31 cellular contexts compared by ENCODE assay signal in the genomic region with DNA sequence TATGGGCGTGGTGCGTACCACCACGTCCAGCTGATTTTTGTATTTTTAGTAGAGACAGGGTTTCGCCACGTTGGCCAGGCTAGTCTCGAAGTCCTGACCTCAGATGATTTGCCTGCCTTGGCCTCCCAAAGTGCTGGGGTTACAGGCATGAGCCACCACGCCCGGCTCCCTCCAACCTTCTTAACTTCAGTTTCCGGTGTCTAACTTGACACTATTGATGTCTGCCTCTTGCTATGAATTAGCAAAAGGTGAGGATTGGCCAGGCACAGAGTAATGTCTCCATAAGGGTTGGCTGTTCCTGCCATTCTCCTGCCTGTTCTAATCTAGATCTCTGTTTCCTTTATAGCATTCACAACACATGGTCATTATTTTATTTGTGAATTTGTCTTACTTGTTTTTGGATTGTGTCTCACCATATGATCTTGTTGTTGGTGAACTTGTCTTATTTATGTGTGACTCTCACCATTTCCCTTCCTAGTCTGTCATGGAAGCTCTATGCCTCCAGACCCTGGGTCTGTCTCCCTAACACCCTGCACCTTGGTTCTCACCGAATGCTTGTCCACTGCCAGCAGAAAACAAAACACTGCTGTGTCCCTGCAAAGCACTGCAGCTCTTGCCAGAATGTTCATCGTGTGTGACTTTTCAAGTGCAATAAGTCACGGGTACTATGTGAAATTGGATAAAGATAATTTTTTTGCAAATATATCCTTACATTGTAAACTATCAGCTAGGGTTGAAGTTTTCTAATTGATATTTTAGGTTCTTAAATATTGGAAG. TPM values are rescaled to one million over a fixed set of nuclear protein-coding genes. Genes with fewer than 3 reads are reported as not detected.
DNase-seq lines count a peak whose midpoint lies in the region; ATAC-seq, FAIRE-seq and TF ChIP-seq lines count a peak whose summit lies in the region.
"Had no signal": no experiment of that assay in that cellular context is flagged by ENCODE, and none has a peak within 500 bp of the region (broad histone marks: within the 10 kb centered on the region; RNA-seq: fewer than 3 reads in every experiment).

No MANE protein-coding gene starts in this region.

- in situ Hi-C loops in mammary epithelial cell (cut with MboI; ENCODE audit: low sequenced_read_pairs in 2 of 2), result no loop called here

- no peaks in the 10 kb centered on the region for H3K27me3 ChIP-seq in mammary epithelial cell (ENCODE audit: insufficient read depth, low read length)
- H3K27me3 ChIP-seq: body of pancreas, sigmoid colon had no signal

- H3K4me2 ChIP-seq in mammary epithelial cell (ENCODE audit: insufficient read depth, low read depth, low read length) (no peak overlapping the region), OCI-LY7 (ENCODE audit: low read length) (no peak overlapping the region)
- H3K4me2 ChIP-seq: PC-9 had no signal

- H3K9ac ChIP-seq in mammary epithelial cell (ENCODE audit: insufficient read depth, low read length), result no peak overlapping the region

- H3K36me3 ChIP-seq in mammary epithelial cell (ENCODE audit: insufficient read depth, low read length) (no peaks in the 10 kb centered on the region), OCI-LY7 (ENCODE audit: insufficient read depth, low read length) (peaks cover 48% of the 10 kb centered on the region)
- H3K36me3 ChIP-seq: sigmoid colon, thoracic aorta had no signal

- H3K4me3 Mint-ChIP-seq in MCF 10A (ENCODE audit: unreplicated experiment) (no peak overlapping the region), naive B cell (no peak overlapping the region)
- H3K4me3 Mint-ChIP-seq: activated naive CD8-positive, alpha-beta T cell treated with anti-CD3 and anti-CD28 coated beads, Interleukin-2, amount 50 U/mL, for 24 hours; activated T-cell treated with anti-CD3 and anti-CD28 coated beads, Interleukin-2, amount 50 U/mL, for 4 hours; neural crest cell; stimulated activated naive CD8-positive, alpha-beta T cell treated with anti-CD3 and anti-CD28 coated beads, Interleukin-15, Interleukin-2, amounts not matched to agents 100 ng/mL and 50 ng/mL, for 24 hours had no signal

- DNase-seq in MCF 10A (ENCODE audit: unreplicated experiment) (no peak), mammary epithelial cell (no peak), RCC 7860 (ENCODE audit: low spot score) (no peak), naive B cell (no peak), inferior parietal cortex (ENCODE audit: extremely low spot score) (no peak), epidermal melanocyte (ENCODE audit: insufficient read length, low spot score) (no peak), head of caudate nucleus (no peak), OCI-LY7 (ENCODE audit: low spot score) (no peak)
- DNase-seq: 8988T; activated CD4-positive, alpha-beta T cell treated with anti-CD3 and anti-CD28 coated beads, Interleukin-2, amount 50 U/mL, for 1 hour; activated gamma-delta T cell treated with Interleukin-2 at 50 U/mL for 16 hours; activated naive CD8-positive, alpha-beta T cell treated with anti-CD3 and anti-CD28 coated beads, Interleukin-2, amount 50 U/mL, for 24 hours; activated T-cell treated with anti-CD3 and anti-CD28 coated beads, Interleukin-2, amount 50 U/mL, for 4 hours; AML-193; body of pancreas; DMS53; GF-D8; NCI-H1436 treated with DMSO at 0.1 percent for 48 hours; NCI-H2107; PC-9; psoas muscle; SHP77 treated with DMSO at 0.1 percent for 48 hours; sigmoid colon; stimulated activated CD4-positive, alpha-beta T cell treated with anti-CD3 and anti-CD28 coated beads, Interleukin-15, amount 100 ng/mL, for 24 hours; SW 1271; T1000 had no signal

- peaks cover 6% of the 10 kb centered on the region for H3K36me3 Mint-ChIP-seq in MCF 10A (ENCODE audit: insufficient read depth, unreplicated experiment)
- peaks cover 0 to 7% of the 10 kb centered on the region in 2 donors for H3K36me3 Mint-ChIP-seq in naive B cell

- peaks cover 81% of the 10 kb centered on the region for H3K79me2 ChIP-seq in mammary epithelial cell (ENCODE audit: insufficient read depth, low read length)
- peaks cover 96% of the 10 kb centered on the region for H3K79me2 ChIP-seq in OCI-LY7 (ENCODE audit: insufficient read depth, low read depth, low read length)

- dilution Hi-C loops in mammary epithelial cell (cut with HindIII; ENCODE audit: low sequenced_read_pairs), result no loop called here

- H3K4me1 ChIP-seq in mammary epithelial cell (ENCODE audit: insufficient read depth, low read length) (peaks cover 20% of the 10 kb centered on the region), OCI-LY7 (ENCODE audit: insufficient read depth, low read length, poor library complexity, severe bottlenecking) (peaks cover 3% of the 10 kb centered on the region)
- H3K4me1 ChIP-seq: body of pancreas, psoas muscle, sigmoid colon had no signal

- H4K20me1 ChIP-seq in mammary epithelial cell (ENCODE audit: insufficient read depth, low read length) (no peaks in the 10 kb centered on the region), OCI-LY7 (ENCODE audit: insufficient read depth, low read length) (peaks cover 11% of the 10 kb centered on the region)

- H3K27me3 Mint-ChIP-seq in MCF 10A (ENCODE audit: insufficient read depth, unreplicated experiment), result no peaks in the 10 kb centered on the region
- no peaks in the 10 kb centered on the region for H3K27me3 Mint-ChIP-seq in naive B cell
- H3K27me3 Mint-ChIP-seq: activated naive CD8-positive, alpha-beta T cell treated with anti-CD3 and anti-CD28 coated beads, Interleukin-2, amount 50 U/mL, for 24 hours; stimulated activated naive CD8-positive, alpha-beta T cell treated with anti-CD3 and anti-CD28 coated beads, Interleukin-15, Interleukin-2, amounts not matched to agents 100 ng/mL and 50 ng/mL, for 24 hours had no signal

- 95% methylated on average over 12 of the region's 12 CpGs for WGBS in mammary epithelial cell (ENCODE audit: low coverage, missing lambda C conversion rate)

- no TSS peak for BruUV-seq in MCF 10A (replicated peaks; lab: Mats Ljungman, UMichigan)
- BruUV-seq in mammary epithelial cell (replicated peaks; lab: Mats Ljungman, UMichigan), result no TSS peak
- BruUV-seq in OCI-LY7 (replicated peaks; lab: Mats Ljungman, UMichigan), result no TSS peak

- CTCF ChIA-PET in MCF 10A (lab: Yijun Ruan, JAX), result interaction anchor here (1.2 kb wide), 1 partner anchor 11 kb away, joined by 4 read pairs; no protein-coding TSS in a partner anchor
- CTCF ChIA-PET in mammary epithelial cell (lab: Charles Lee; ENCODE audit: low non-redundant PET), result no interaction called here
- CTCF ChIA-PET in OCI-LY7 (lab: Charles Lee; ENCODE audit: unreplicated experiment), result no interaction called here

- POLR2A ChIA-PET in MCF 10A (lab: Yijun Ruan, JAX), result no interaction called here
- POLR2A ChIA-PET in OCI-LY7 (lab: Charles Lee), result interaction anchor here (0.7 kb wide), 1 partner anchor 50 kb away, joined by 3 read pairs; no protein-coding TSS in a partner anchor

- FAIRE-seq in RCC 7860 (lab: Jason Lieb, UNC), result peak; percentile 30
- FAIRE-seq: GM18507 had no signal

- H2AFZ ChIP-seq in mammary epithelial cell (ENCODE audit: low read depth, low read length), result no peak overlapping the region
- H2AFZ ChIP-seq in OCI-LY7 (ENCODE audit: low read length), result no peak overlapping the region
- H2AFZ ChIP-seq: PC-9 had no signal

- H3K27ac ChIP-seq in mammary epithelial cell (ENCODE audit: insufficient read depth, low read depth, low read length), result no peak overlapping the region
- H3K27ac ChIP-seq in OCI-LY7 (ENCODE audit: low read depth, low read length, poor library complexity, severe bottlenecking), result no peak overlapping the region
- H3K27ac ChIP-seq: body of pancreas, epithelial cell of prostate, PC-9, psoas muscle, sigmoid colon, thoracic aorta had no signal

- intact Hi-C loops in MCF 10A (cut with micrococcal nuclease), result no loop called here
- intact Hi-C loops in mammary epithelial cell (cut with micrococcal nuclease), result no loop called here
- intact Hi-C loops in head of caudate nucleus (cut with DNase I), result no loop called here
- intact Hi-C loops in OCI-LY7 (cut with micrococcal nuclease; ENCODE audit: unreplicated experiment), result no loop called here

- no peak overlapping the region for H3K4me3 ChIP-seq in mammary epithelial cell (replicated peaks in 1 of 3; ENCODE audit: insufficient read depth in 1 of 3, low read depth in 2 of 3, low read length in 3 of 3)
- H3K4me3 ChIP-seq in OCI-LY7 (ENCODE audit: low read depth, low read length, poor library complexity, severe bottlenecking), result no peak overlapping the region
- H3K4me3 ChIP-seq: body of pancreas, PC-9, psoas muscle, sigmoid colon, thoracic aorta had no signal

- H3K9me2 ChIP-seq in OCI-LY7 (ENCODE audit: insufficient read depth, low read length), result no peaks in the 10 kb centered on the region

- TF ChIP-seq CTCF in MCF 10A (IDR thresholded peaks at IDR 0.05; ENCODE audit: unreplicated experiment) (no peak), mammary epithelial cell (conservative IDR thresholded peaks at IDR 0.05 in 1 of 2, IDR thresholded peaks at IDR 0.05 in 1 of 2; ENCODE audit: extremely low read depth in 1 of 2, insufficient read depth in 1 of 2, low read depth in 1 of 2, low read length in 2 of 2) (no peak), OCI-LY7 (conservative IDR thresholded peaks at IDR 0.05; ENCODE audit: low read length) (no peak)

- H3K4me1 Mint-ChIP-seq in MCF 10A (ENCODE audit: insufficient read depth, unreplicated experiment) (peaks cover 22% of the 10 kb centered on the region), naive B cell (peaks cover 34 to 76% (median 56%) of the 10 kb centered on the region in 3 donors)
- H3K4me1 Mint-ChIP-seq: activated naive CD8-positive, alpha-beta T cell treated with anti-CD3 and anti-CD28 coated beads, Interleukin-2, amount 50 U/mL, for 24 hours had no signal

- no peaks in the 10 kb centered on the region for H3K9me3 ChIP-seq in mammary epithelial cell (replicated peaks; ENCODE audit: insufficient read depth, low read length)
- no peaks in the 10 kb centered on the region for H3K9me3 ChIP-seq in OCI-LY7 (ENCODE audit: low read length)
- H3K9me3 ChIP-seq: body of pancreas, psoas muscle, sigmoid colon, thoracic aorta had no signal

- H3K27ac Mint-ChIP-seq in MCF 10A (ENCODE audit: low read depth, unreplicated experiment) (peak overlapping the region; percentile 41), naive B cell (peak overlapping the region; percentile 6 to 80 (median 30))
- H3K27ac Mint-ChIP-seq: activated naive CD8-positive, alpha-beta T cell treated with anti-CD3 and anti-CD28 coated beads, Interleukin-2, amount 50 U/mL, for 24 hours; stimulated activated naive CD8-positive, alpha-beta T cell treated with anti-CD3 and anti-CD28 coated beads, Interleukin-15, Interleukin-2, amounts not matched to agents 100 ng/mL and 50 ng/mL, for 24 hours had no signal

- no peaks in the 10 kb centered on the region for H3K9me3 Mint-ChIP-seq in MCF 10A (ENCODE audit: unreplicated experiment)
- H3K9me3 Mint-ChIP-seq in naive B cell, result no peaks in the 10 kb centered on the region
- H3K9me3 Mint-ChIP-seq: activated naive CD8-positive, alpha-beta T cell treated with anti-CD3 and anti-CD28 coated beads, Interleukin-2, amount 50 U/mL, for 24 hours; neural crest cell had no signal

- no peak for ATAC-seq in naive B cell (ENCODE audit: low read depth in 2 of 2)
- ATAC-seq: activated naive CD8-positive, alpha-beta T cell treated with anti-CD3 and anti-CD28 coated beads, Interleukin-2, amount 50 U/mL, for 24 hours; activated T-cell treated with anti-CD3 and anti-CD28 coated beads, Interleukin-2, amount 50 U/mL, for 4 hours; body of pancreas; psoas muscle had no signal

RNA-seq across cellular contexts. Expression of a gene that starts 26.0 kb away (rescaled TPM):
- 76.3 and 84.5 TPM in 2 replicates for total RNA-seq in MCF 10A (2022)
- 10 to 100 TPM; 27.0 to 76.6 TPM for total RNA-seq in mammary epithelial cell
- polyA plus RNA-seq in mammary epithelial cell, result 60.4 TPM
- polyA minus RNA-seq in mammary epithelial cell, result 15.7 TPM
- polyA plus RNA-seq in naive B cell (ENCODE audit: low read depth in 6 of 6), result 100 to 1,000 TPM in 2 of 6 donors, 10 to 100 TPM in 4; 64.4 to 149 (median 82.2) TPM
- 62.1 and 64.8 TPM in 2 replicates for total RNA-seq in OCI-LY7 (2014; rRNA removed; shearing (Covaris generic))
- total RNA-seq in OCI-LY7 (2022), result 23.4 and 28.1 TPM in 2 replicates
- total RNA-seq: PC-9 had no signal
